ENCODE assay signal across 12 cellular contexts in the genomic region with DNA sequence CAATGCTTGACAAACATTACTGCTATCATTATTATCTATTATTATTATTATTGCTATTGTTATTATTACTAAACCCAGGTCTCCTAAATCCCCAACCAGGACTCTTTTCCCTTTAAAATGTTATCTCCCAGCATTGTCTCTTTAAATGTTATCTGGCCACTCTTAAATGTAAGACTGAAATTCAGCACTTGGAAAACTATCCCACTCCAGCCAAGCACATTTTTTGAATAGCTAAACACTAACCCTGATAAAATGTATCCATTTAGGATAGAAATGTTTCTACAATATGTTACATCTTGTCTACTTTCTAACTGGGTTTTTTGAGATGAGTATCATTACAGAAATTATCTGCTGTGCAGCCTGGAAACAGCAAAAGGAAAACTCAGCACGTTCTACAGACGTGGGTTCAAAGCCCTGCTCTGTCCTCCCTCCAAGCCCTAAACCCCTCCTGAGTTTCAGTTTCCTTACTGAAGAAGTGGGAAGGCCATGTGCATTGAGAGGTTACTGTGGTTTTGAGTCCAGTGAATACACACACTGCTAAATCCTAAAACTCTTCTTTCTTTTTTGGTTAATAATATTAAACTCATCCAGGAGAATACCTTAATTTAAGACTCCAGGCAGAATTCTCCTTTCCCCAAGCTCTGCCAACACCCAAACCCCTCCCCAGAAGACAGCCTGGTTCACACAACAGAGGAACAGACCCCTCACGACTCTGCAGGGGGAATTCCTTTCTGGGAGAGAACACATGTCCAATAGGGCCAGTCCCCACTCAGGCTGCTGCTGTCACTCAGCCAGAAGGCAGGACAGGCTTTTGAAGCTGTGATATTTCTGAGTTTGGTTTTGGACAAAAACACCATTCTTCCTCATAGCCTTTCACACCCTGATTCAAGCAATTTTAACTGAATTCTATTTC. TPM values are rescaled to one million over a fixed set of nuclear protein-coding genes. Genes with fewer than 3 reads are reported as not detected.
DNase-seq lines count a peak whose midpoint lies in the region; ATAC-seq and TF ChIP-seq lines count a peak whose summit lies in the region.
"Had no signal": no experiment of that assay in that cellular context is flagged by ENCODE, and none has a peak within 500 bp of the region (broad histone marks: within the 10 kb centered on the region; RNA-seq: fewer than 3 reads in every experiment).

No MANE protein-coding gene starts in this region.

- no peaks in the 10 kb centered on the region for H3K9me3 ChIP-seq in psoas muscle

- H3K27me3 ChIP-seq in psoas muscle (ENCODE audit: insufficient read depth in 3 of 3, low read length in 2 of 3): no peaks in the 10 kb centered on the region

- ATAC-seq in psoas muscle: peak in 1 of 4 donors; percentile 57
- ATAC-seq in GM18867 (IDR thresholded peaks at IDR 0.05; ENCODE audit: unreplicated experiment): no peak

- 22 to 37% (median 27%) methylated on average over 3 of the region's 3 CpGs for WGBS in psoas muscle, 3 donors

- peaks cover 37% of the 10 kb centered on the region for H3K4me1 ChIP-seq in psoas muscle

- in situ Hi-C loops in SK-MEL-5 (cut with HindIII; ENCODE audit: low pct_unique_long_range_greater_than_20kb, low sequenced_read_pairs): no loop called here

- no peak overlapping the region for H3K4me3 ChIP-seq in psoas muscle

- intact Hi-C loops in psoas muscle (cut with DNase I): no loop called here

- no peak for TF ChIP-seq CTCF in psoas muscle (IDR thresholded peaks at IDR 0.05)

- peak overlapping the region; percentile 48 for H3K27ac ChIP-seq in psoas muscle
- H3K27ac ChIP-seq: 22Rv1 had no signal

- peak; percentile 12 for DNase-seq in DMS 273 (lab: John Stamatoyannopoulos, UW; ENCODE audit: unreplicated experiment)
- DNase-seq in DMS 273 treated with DMSO at 0.1 percent for 48 hours (lab: John Stamatoyannopoulos, UW): no peak
- DNase-seq in SK-MEL-5 (ENCODE audit: low read depth, low spot score): peak; percentile 34
- DNase-seq in globus pallidus (ENCODE audit: low spot score): peak; percentile 13
- DNase-seq in psoas muscle: no peak
- DNase-seq in hippocampal formation (lab: John Stamatoyannopoulos, UW): no peak
- no peak for DNase-seq in DMS114 treated with DMSO at 0.1 percent for 48 hours (lab: John Stamatoyannopoulos, UW; ENCODE audit: unreplicated experiment)
- DNase-seq: NCI-H1694 treated with DMSO at 0.1 percent for 48 hours; stimulated activated naive B cell treated with anti-CD40 and anti-IgM and Interleukin-4, amounts not matched to agents 10 μg/mL and 1 μg/mL and 100 μg/mL, for 72 hours; T1000 had no signal

- no peaks in the 10 kb centered on the region for H3K36me3 ChIP-seq in psoas muscle (ENCODE audit: insufficient read depth in 1 of 2, low read depth in 1 of 2)

RNA-seq across cellular contexts. Expression of gene HIVEP3, which starts 41.9 kb away (rescaled TPM):
- total RNA-seq in SK-MEL-5 (2014; rRNA removed; shearing (Covaris generic)): 0.11 and 0.32 TPM in 2 replicates
- polyA plus RNA-seq in SK-MEL-5 (2015; cell fraction: cytosol; rRNA removed): 2.2 and 3.3 TPM in 2 replicates
- polyA plus RNA-seq in SK-MEL-5 (2015; cell fraction: nucleus; rRNA removed): 0.77 and 1.8 TPM in 2 replicates
- 1 to 10 TPM; 2.1 to 3.4 (median 3.1) TPM for total RNA-seq in psoas muscle
- polyA plus RNA-seq in psoas muscle: 1 to 10 TPM in 1 of 3 donors, under 1 TPM in 2; 0.70 to 1.4 (median 0.98) TPM

Comparison
In these comparisons a context has a peak if more than half of its experiments do, and no peak if none do; other contexts are left out.
1. DNase-seq: peak in DMS 273 (single experiment), SK-MEL-5 (single experiment) and globus pallidus (single experiment); none in DMS 273 treated with DMSO at 0.1 percent for 48 hours (single experiment), psoas muscle (0 of 2), hippocampal formation (0 of 2) and DMS114 treated with DMSO at 0.1 percent for 48 hours (single experiment).